Comparison of ENCODE assay signal across 8 cellular contexts in the genomic region with DNA sequence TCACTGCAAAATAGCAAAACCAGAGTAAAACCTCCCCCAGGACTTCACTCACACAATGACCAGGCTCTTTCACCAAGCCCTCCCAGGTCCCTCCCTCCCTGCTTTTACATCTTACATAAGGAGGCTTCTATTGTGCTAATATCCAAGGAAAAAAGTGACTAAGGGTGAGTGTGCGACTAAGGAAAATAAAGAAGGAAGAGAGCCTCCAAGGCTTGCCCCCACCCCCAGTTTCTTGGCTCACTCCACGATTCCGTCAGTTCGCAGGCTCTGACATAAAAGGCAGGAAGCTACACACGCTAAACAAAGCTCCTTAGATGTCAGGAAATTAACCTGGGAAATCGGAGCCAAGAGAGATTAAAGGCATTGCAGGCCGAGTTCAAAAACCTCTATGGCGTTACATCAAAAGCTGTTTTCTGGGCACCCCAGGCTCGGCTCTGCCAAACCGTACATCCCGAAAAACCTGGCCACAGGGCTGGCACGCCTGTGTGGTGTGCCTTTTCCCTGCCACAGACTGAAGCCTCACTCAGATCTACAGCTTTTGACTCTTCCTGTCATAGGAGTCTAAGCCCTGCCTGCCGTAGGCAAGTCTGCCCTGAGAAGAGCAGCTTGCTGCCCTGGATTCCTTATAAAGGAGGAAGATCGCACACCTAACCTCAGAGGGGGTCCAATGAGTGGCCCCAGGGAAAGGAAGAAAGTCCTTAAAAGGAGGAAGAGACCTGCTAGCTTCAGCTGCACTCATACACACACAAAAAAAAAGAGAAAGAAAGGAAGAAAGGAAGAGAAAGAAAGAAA.
DNase-seq lines count a peak whose midpoint lies in the region; ATAC-seq and TF ChIP-seq lines count a peak whose summit lies in the region.

No MANE protein-coding gene starts in this region.

- H3K36me3 ChIP-seq in heart right ventricle (no peaks in the 10 kb centered on the region), prostate gland (no peaks in the 10 kb centered on the region)

- no peak overlapping the region for H3K4me3 Mint-ChIP-seq in T-helper 17 cell
- H3K4me3 Mint-ChIP-seq in stimulated activated naive B cell treated with anti-CD40 and anti-IgM and Interleukin-4, amounts not matched to agents 10 μg/mL and 1 μg/mL and 100 μg/mL, for 72 hours: no peak overlapping the region

- H3K27me3 ChIP-seq in heart right ventricle (no peaks in the 10 kb centered on the region), prostate gland (replicated peaks; ENCODE audit: insufficient read depth) (no peaks in the 10 kb centered on the region)

- TF ChIP-seq POLR2A in prostate gland (IDR thresholded peaks at IDR 0.05): no peak

- H3K9me3 Mint-ChIP-seq in stimulated activated naive B cell treated with anti-CD40 and anti-IgM and Interleukin-4, amounts not matched to agents 10 μg/mL and 1 μg/mL and 100 μg/mL, for 72 hours: peaks cover 0 to under 1% of the 10 kb centered on the region in 2 donors

- H3K4me1 ChIP-seq in heart right ventricle (peaks cover 5 to 94% (median 52%) of the 10 kb centered on the region in 9 donors), prostate gland (replicated peaks) (peaks cover 24% of the 10 kb centered on the region)

- H3K4me3 ChIP-seq in heart right ventricle: peak overlapping the region in 3 of 10 donors; percentile 22 to 25 (median 22)
- H3K4me3 ChIP-seq in prostate gland: no peak overlapping the region

- H3K36me3 Mint-ChIP-seq in T-helper 17 cell (ENCODE audit: low read depth): peaks cover 3% of the 10 kb centered on the region
- no peaks in the 10 kb centered on the region for H3K36me3 Mint-ChIP-seq in stimulated activated naive B cell treated with anti-CD40 and anti-IgM and Interleukin-4, amounts not matched to agents 10 μg/mL and 1 μg/mL and 100 μg/mL, for 72 hours

- peak overlapping the region; percentile 39 to 95 (median 89) for H3K27ac ChIP-seq in heart right ventricle
- H3K27ac ChIP-seq in prostate gland: peak overlapping the region; percentile 81 to 84

- ATAC-seq in T-helper 17 cell (peak; percentile 21), heart right ventricle (peak; percentile 58 to 89 (median 72)), GM19351 (IDR thresholded peaks at IDR 0.05; ENCODE audit: unreplicated experiment) (no peak), GM18519 (IDR thresholded peaks at IDR 0.05; ENCODE audit: low FRiP score, unreplicated experiment) (no peak)
- no peak for ATAC-seq in stimulated activated naive B cell treated with anti-CD40 and anti-IgM and Interleukin-4, amounts not matched to agents 10 μg/mL and 1 μg/mL and 100 μg/mL, for 72 hours (replicated peaks)

- WGBS in heart right ventricle, 2 donors: 49 to 61% methylated on average over 14 of the region's 14 CpGs
- WGBS in prostate gland: 13% methylated on average over 14 of the region's 14 CpGs

- H3K9me3 ChIP-seq in T-helper 17 cell (ENCODE audit: control insufficient read depth, low read length, poor library complexity, severe bottlenecking): no peaks in the 10 kb centered on the region
- H3K9me3 ChIP-seq in heart right ventricle: no peaks in the 10 kb centered on the region
- no peaks in the 10 kb centered on the region for H3K9me3 ChIP-seq in prostate gland

- H3K27ac Mint-ChIP-seq in T-helper 17 cell: no peak overlapping the region
- H3K27ac Mint-ChIP-seq in stimulated activated naive B cell treated with anti-CD40 and anti-IgM and Interleukin-4, amounts not matched to agents 10 μg/mL and 1 μg/mL and 100 μg/mL, for 72 hours: no peak overlapping the region

- DNase-seq in activated T-cell treated with anti-CD3 and anti-CD28 coated beads, Interleukin-2, amount 50 U/mL, for 1 hour: peak; percentile 22
- DNase-seq in activated T-cell treated with anti-CD3 and anti-CD28 coated beads for 4 hours: no peak
- no peak for DNase-seq in T-helper 17 cell
- DNase-seq in heart right ventricle: peak; percentile 49 to 89
- DNase-seq in prostate gland (ENCODE audit: low spot score): peak; percentile 74
- no peak for DNase-seq in stimulated activated naive B cell treated with anti-CD40 and anti-IgM and Interleukin-4, amounts not matched to agents 10 μg/mL and 1 μg/mL and 100 μg/mL, for 72 hours

- intact Hi-C loops in heart right ventricle (cut with DNase I) (loop anchor here in 7 of 10 donors (2.0 to 10.0 kb wide), 9 partner anchors 34 to 252 kb away; no protein-coding TSS in a partner anchor), prostate gland (cut with DNase I) (loop anchor here (5.0 to 10.0 kb wide), 2 partner anchors 128 to 149 kb away; no protein-coding TSS in a partner anchor)

- no peak for TF ChIP-seq CTCF in heart right ventricle (IDR thresholded peaks at IDR 0.05)
- no peak for TF ChIP-seq CTCF in prostate gland (IDR thresholded peaks at IDR 0.05)

- H3K27me3 Mint-ChIP-seq in T-helper 17 cell: peaks cover 39% of the 10 kb centered on the region
- H3K27me3 Mint-ChIP-seq in stimulated activated naive B cell treated with anti-CD40 and anti-IgM and Interleukin-4, amounts not matched to agents 10 μg/mL and 1 μg/mL and 100 μg/mL, for 72 hours: peaks cover 14 to 16% of the 10 kb centered on the region in 2 donors

- H3K4me1 Mint-ChIP-seq in T-helper 17 cell: peaks cover 8% of the 10 kb centered on the region
- peaks cover 1 to 3% of the 10 kb centered on the region in 2 donors for H3K4me1 Mint-ChIP-seq in stimulated activated naive B cell treated with anti-CD40 and anti-IgM and Interleukin-4, amounts not matched to agents 10 μg/mL and 1 μg/mL and 100 μg/mL, for 72 hours

Comparison
In these comparisons a context has a peak if more than half of its experiments do, and no peak if none do; other contexts are left out.
1. DNase-seq: peak in activated T-cell treated with anti-CD3 and anti-CD28 coated beads, Interleukin-2, amount 50 U/mL, for 1 hour (single experiment), heart right ventricle (2 of 2) and prostate gland (single experiment); none in activated T-cell treated with anti-CD3 and anti-CD28 coated beads for 4 hours (single experiment), T-helper 17 cell (0 of 3) and stimulated activated naive B cell treated with anti-CD40 and anti-IgM and Interleukin-4, amounts not matched to agents 10 μg/mL and 1 μg/mL and 100 μg/mL, for 72 hours (single experiment).
2. ATAC-seq: peak in T-helper 17 cell (single experiment) and heart right ventricle (8 of 8); none in GM19351 (single experiment), stimulated activated naive B cell treated with anti-CD40 and anti-IgM and Interleukin-4, amounts not matched to agents 10 μg/mL and 1 μg/mL and 100 μg/mL, for 72 hours (0 of 2) and GM18519 (single experiment).